Comparison of ENCODE assay signal across 9 cellular contexts in the genomic region with DNA sequence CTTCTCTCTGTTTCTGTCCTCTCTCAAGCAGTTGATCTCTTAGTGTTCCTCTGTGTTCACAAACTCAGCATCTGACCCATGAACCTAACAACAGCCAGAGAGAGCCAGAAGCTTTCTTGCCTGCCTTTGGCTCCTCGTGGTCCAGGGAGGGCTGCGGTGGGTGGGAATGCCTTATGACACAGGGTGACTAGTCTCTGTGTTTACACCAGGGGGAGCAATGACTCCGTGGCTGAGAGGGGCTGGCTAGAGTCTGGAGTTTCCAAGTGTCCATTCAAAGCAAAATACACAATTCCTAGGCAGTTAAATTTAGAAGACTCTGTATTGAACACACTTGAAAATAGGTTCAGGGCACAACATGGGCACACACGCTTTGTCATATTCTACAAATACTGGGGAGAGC.
DNase-seq lines count a peak whose midpoint lies in the region; ATAC-seq and TF ChIP-seq lines count a peak whose summit lies in the region.
"Had no signal": no experiment of that assay in that cellular context is flagged by ENCODE, and none has a peak within 500 bp of the region (broad histone marks: within the 10 kb centered on the region; RNA-seq: fewer than 3 reads in every experiment).

No MANE protein-coding gene starts in this region.

- H4K91ac ChIP-seq in trophoblast cell (ENCODE audit: low read depth, low read length): no peak overlapping the region

- no CpG with 5 or more reads among the region's 4 CpGs for WGBS in trophoblast cell (ENCODE audit: extremely low coverage, insufficient coverage, insufficient read length)

- H3K23ac ChIP-seq in trophoblast cell (ENCODE audit: low read length): no peak overlapping the region

- no peak overlapping the region for H2BK5ac ChIP-seq in trophoblast cell (ENCODE audit: low read depth, low read length, poor library complexity)

- no peak overlapping the region for H3K14ac ChIP-seq in trophoblast cell (ENCODE audit: low read length)

- no peak overlapping the region for H2AK5ac ChIP-seq in trophoblast cell (ENCODE audit: low read length)

- H3K18ac ChIP-seq in trophoblast cell (ENCODE audit: low read length): no peak overlapping the region

- DNase-seq in NCI-H1417 (lab: John Stamatoyannopoulos, UW) (peak; percentile 1 to 35 (median 22)), NCI-H1417 treated with DMSO at 0.1 percent for 48 hours (lab: John Stamatoyannopoulos, UW) (no peak), SJCRH30 (peak; percentile 11 to 44), foreskin keratinocyte (no peak), trophoblast cell (peak; percentile 2 to 48), activated gamma-delta T cell (lab: John Stamatoyannopoulos, UW) (no peak)

- no peak overlapping the region for H2AFZ ChIP-seq in trophoblast cell (ENCODE audit: insufficient read depth, low read length, poor library complexity)

- H3K27me3 ChIP-seq in SJCRH30: no peaks in the 10 kb centered on the region
- no peaks in the 10 kb centered on the region for H3K27me3 ChIP-seq in foreskin keratinocyte
- H3K27me3 ChIP-seq in trophoblast cell (ENCODE audit: insufficient read depth, low read length): no peaks in the 10 kb centered on the region
- H3K27me3 ChIP-seq: BLaER1 treated with 17β-estradiol and CSF1 and Interleukin-3, amounts not matched to agents 10 nM and 100 nM had no signal

- no peaks in the 10 kb centered on the region for H3K4me1 ChIP-seq in SJCRH30
- no peaks in the 10 kb centered on the region for H3K4me1 ChIP-seq in foreskin keratinocyte
- no peaks in the 10 kb centered on the region for H3K4me1 ChIP-seq in trophoblast cell (ENCODE audit: control insufficient read depth in 1 of 2, insufficient read depth in 2 of 2, low read length in 2 of 2)
- H3K4me1 ChIP-seq: BLaER1 treated with 17β-estradiol and CSF1 and Interleukin-3, amounts not matched to agents 10 nM and 100 nM had no signal

- no peak overlapping the region for H2BK120ac ChIP-seq in trophoblast cell (ENCODE audit: insufficient read depth, low read length, poor library complexity)

- no peaks in the 10 kb centered on the region for H3K9me3 ChIP-seq in SJCRH30 (replicated peaks)
- H3K9me3 ChIP-seq in trophoblast cell (ENCODE audit: insufficient read depth, low read depth, low read length): peaks cover 2% of the 10 kb centered on the region

- no peaks in the 10 kb centered on the region for H3K79me1 ChIP-seq in trophoblast cell (ENCODE audit: low read length)

- H3K4me2 ChIP-seq in trophoblast cell (ENCODE audit: low read length): no peak overlapping the region
- H3K4me2 ChIP-seq: BLaER1 treated with 17β-estradiol and CSF1 and Interleukin-3, amounts not matched to agents 10 nM and 100 nM had no signal

- no peaks in the 10 kb centered on the region for H3K79me2 ChIP-seq in trophoblast cell (ENCODE audit: control insufficient read depth, insufficient read depth, low read length, poor library complexity)

- peak; percentile 55 for TF ChIP-seq CTCF in foreskin keratinocyte (conservative IDR thresholded peaks at IDR 0.05)

- H3K36me3 ChIP-seq in SJCRH30: no peaks in the 10 kb centered on the region
- no peaks in the 10 kb centered on the region for H3K36me3 ChIP-seq in trophoblast cell (ENCODE audit: control insufficient read depth in 1 of 2, insufficient read depth in 2 of 2, low read length in 2 of 2)
- H3K36me3 ChIP-seq: BLaER1 treated with 17β-estradiol and CSF1 and Interleukin-3, amounts not matched to agents 10 nM and 100 nM had no signal

- no peak overlapping the region for H4K12ac ChIP-seq in trophoblast cell (ENCODE audit: low read depth, low read length)

- H3K4me3 ChIP-seq in SJCRH30 (no peak overlapping the region), trophoblast cell (ENCODE audit: low read depth, low read length) (no peak overlapping the region)
- H3K4me3 ChIP-seq: BLaER1 treated with 17β-estradiol and CSF1 and Interleukin-3, amounts not matched to agents 10 nM and 100 nM had no signal

- H4K8ac ChIP-seq in trophoblast cell (ENCODE audit: low read depth, low read length): no peak overlapping the region

- H3K9ac ChIP-seq in trophoblast cell (ENCODE audit: low read length): no peak overlapping the region
- H3K9ac ChIP-seq: BLaER1 treated with 17β-estradiol and CSF1 and Interleukin-3, amounts not matched to agents 10 nM and 100 nM had no signal

- H2BK12ac ChIP-seq in trophoblast cell (ENCODE audit: low read length): no peak overlapping the region

- H3K27ac ChIP-seq in SJCRH30 (no peak overlapping the region), foreskin keratinocyte (no peak overlapping the region), trophoblast cell (ENCODE audit: low read depth, low read length) (no peak overlapping the region)
- H3K27ac ChIP-seq: BLaER1 treated with 17β-estradiol and CSF1 and Interleukin-3, amounts not matched to agents 10 nM and 100 nM had no signal

- ATAC-seq in HG02759 (IDR thresholded peaks at IDR 0.05; ENCODE audit: unreplicated experiment) (peak; percentile 82), foreskin keratinocyte (peak; percentile 82), GM18520 (IDR thresholded peaks at IDR 0.05; ENCODE audit: unreplicated experiment) (no peak)

- no peak overlapping the region for H3K4ac ChIP-seq in trophoblast cell (ENCODE audit: low read depth, low read length)

Comparison
In these comparisons a context has a peak if more than half of its experiments do, and no peak if none do; other contexts are left out.
1. DNase-seq: peak in NCI-H1417 (3 of 3), SJCRH30 (2 of 2) and trophoblast cell (2 of 2); none in NCI-H1417 treated with DMSO at 0.1 percent for 48 hours (single experiment), foreskin keratinocyte (0 of 2) and activated gamma-delta T cell (single experiment).